In genomic region chr3:51947215-51947900, GRCh38 we compare ENCODE assay signal across 19 cellular contexts. TPM values are rescaled to one million over a fixed set of nuclear protein-coding genes. Genes with fewer than 3 reads are reported as not detected.
"Had no signal": no experiment of that assay in that cellular context is flagged by ENCODE, and none has a peak within 500 bp of the region (broad histone marks: within the 10 kb centered on the region; RNA-seq: fewer than 3 reads in every experiment).

No MANE protein-coding gene starts in this region.

- H3K9me3 Mint-ChIP-seq: activated B cell treated with CpG ODN at 0.5 μM for 24 hours; activated CD4-positive, alpha-beta memory T cell treated with anti-CD3 and anti-CD28 coated beads for 36 hours; activated naive CD4-positive, alpha-beta T cell treated with anti-CD3 and anti-CD28 coated beads, Interleukin-2, amount 50 U/mL, for 72 hours; endodermal cell; mesothelial cell of epicardium; naive thymus-derived CD8-positive, alpha-beta T cell; T-helper 1 cell treated with Interleukin-12 subunit alpha and Interleukin-12 subunit beta and Interleukin-4 antibody, amounts not matched to agents 30 μg/mL and 1 μg/mL, for 36 hours had no signal

- H3K36me3 ChIP-seq: breast epithelium had no signal

- H3K4me3 Mint-ChIP-seq: activated B cell treated with CpG ODN at 0.5 μM for 24 hours; activated CD4-positive, alpha-beta memory T cell treated with anti-CD3 and anti-CD28 coated beads for 36 hours; activated CD4-positive, alpha-beta T cell treated with anti-CD3 and anti-CD28 coated beads for 36 hours; endodermal cell; mesothelial cell of epicardium; naive thymus-derived CD8-positive, alpha-beta T cell; T-helper 1 cell treated with Interleukin-12 subunit alpha and Interleukin-12 subunit beta and Interleukin-4 antibody, amounts not matched to agents 30 μg/mL and 1 μg/mL, for 36 hours had no signal

- H3K9me3 ChIP-seq: breast epithelium had no signal

- H3K27me3 Mint-ChIP-seq: activated CD4-positive, alpha-beta memory T cell treated with anti-CD3 and anti-CD28 coated beads for 36 hours had no signal

- H3K27ac Mint-ChIP-seq: activated B cell treated with CpG ODN at 0.5 μM for 24 hours; activated CD4-positive, alpha-beta memory T cell treated with anti-CD3 and anti-CD28 coated beads for 36 hours; activated CD4-positive, alpha-beta T cell treated with anti-CD3 and anti-CD28 coated beads for 36 hours; endodermal cell; mesothelial cell of epicardium; T-helper 1 cell treated with Interleukin-12 subunit alpha and Interleukin-12 subunit beta and Interleukin-4 antibody, amounts not matched to agents 30 μg/mL and 1 μg/mL, for 36 hours had no signal

- H3K36me3 Mint-ChIP-seq: activated CD4-positive, alpha-beta memory T cell treated with anti-CD3 and anti-CD28 coated beads for 36 hours; activated naive CD4-positive, alpha-beta T cell treated with anti-CD3 and anti-CD28 coated beads, Interleukin-2, amount 50 U/mL, for 72 hours; mesothelial cell of epicardium; naive thymus-derived CD8-positive, alpha-beta T cell had no signal

- ATAC-seq: activated CD4-positive, alpha-beta T cell treated with anti-CD3 and anti-CD28 coated beads for 36 hours; activated naive CD4-positive, alpha-beta T cell treated with anti-CD3 and anti-CD28 coated beads, Interleukin-2, amount 50 U/mL, for 72 hours; left lobe of liver; naive thymus-derived CD8-positive, alpha-beta T cell; stimulated activated naive CD8-positive, alpha-beta T cell treated with anti-CD3 and anti-CD28 coated beads, Interleukin-15, Interleukin-2, amounts not matched to agents 100 U/mL and 50 U/mL, for 24 hours had no signal

- H3K27ac ChIP-seq: breast epithelium, coronary artery, epithelial cell of prostate had no signal

- H3K4me3 ChIP-seq: breast epithelium, coronary artery had no signal

- H3K27me3 ChIP-seq: breast epithelium had no signal

- DNase-seq: activated B cell treated with CpG ODN at 0.5 μM for 24 hours; activated CD4-positive, alpha-beta memory T cell treated with anti-CD3 and anti-CD28 coated beads for 36 hours; activated CD4-positive, alpha-beta T cell treated with anti-CD3 and anti-CD28 coated beads for 36 hours; activated T-cell treated with anti-CD3 and anti-CD28 coated beads for 4 hours; endodermal cell; nucleus accumbens; stimulated activated CD4-positive, alpha-beta T cell treated with anti-CD3 and anti-CD28 coated beads, Interleukin-4, amount 100 ng/mL, for 24 hours; T1000 had no signal

RNA-seq across cellular contexts. Expression of gene GPR62, which starts 7.8 kb away (rescaled TPM):
- total RNA-seq: activated B cell treated with CpG ODN at 0.5 μM for 24 hours; activated CD4-positive, alpha-beta memory T cell treated with anti-CD3 and anti-CD28 coated beads for 36 hours; activated CD4-positive, alpha-beta T cell treated with anti-CD3 and anti-CD28 coated beads for 36 hours; activated naive CD4-positive, alpha-beta T cell treated with anti-CD3 and anti-CD28 coated beads, Interleukin-2, amount 50 U/mL, for 72 hours; kidney epithelial cell; left lobe of liver; lung microvascular endothelial cell; naive thymus-derived CD8-positive, alpha-beta T cell had no signal
- polyA plus RNA-seq: naive thymus-derived CD8-positive, alpha-beta T cell had no signal
